In genomic region chr3:152096280-152096679, GRCh38 we compare ENCODE assay signal across 18 cellular contexts.
"Had no signal": no experiment of that assay in that cellular context is flagged by ENCODE, and none has a peak within 500 bp of the region (broad histone marks: within the 10 kb centered on the region; RNA-seq: fewer than 3 reads in every experiment).

No MANE protein-coding gene starts in this region.

- H3K36me3 Mint-ChIP-seq: brain had no signal

- DNase-seq: activated CD4-positive, alpha-beta T cell treated with anti-CD3 and anti-CD28 coated beads, Interleukin-2, amount 10 ng/mL, durations not matched to agents 24 days and 14 days; activated CD4-positive, CD25-positive, alpha-beta regulatory T cell; activated CD8-positive, alpha-beta T cell treated with anti-CD3 and anti-CD28 coated beads, Interleukin-2, amount 10 ng/mL, durations not matched to agents 7 days and 5 days; activated naive CD4-positive, alpha-beta T cell treated with anti-CD3 and anti-CD28 coated beads for 36 hours; activated T-cell treated with anti-CD3 and anti-CD28 coated beads, Interleukin-2, amount 50 U/mL, for 24 hours; central memory CD4-positive, alpha-beta T cell; endodermal cell; foreskin melanocyte; head of caudate nucleus; left lung; midbrain; right cardiac atrium; stimulated activated CD4-positive, alpha-beta T cell treated with anti-CD3 and anti-CD28 coated beads, Interleukin-4, amount 100 ng/mL, for 1 hour; stimulated activated naive CD8-positive, alpha-beta T cell treated with anti-CD3 and anti-CD28 coated beads, Interleukin-15, amount 100 ng/mL, for 72 hours had no signal

- H3K27ac Mint-ChIP-seq: activated CD4-positive, alpha-beta T cell treated with anti-CD3 and anti-CD28 coated beads, Interleukin-2, amount 10 ng/mL, durations not matched to agents 24 days and 14 days; activated CD8-positive, alpha-beta T cell treated with anti-CD3 and anti-CD28 coated beads, Interleukin-2, amount 10 ng/mL, durations not matched to agents 7 days and 5 days; activated naive CD4-positive, alpha-beta T cell treated with anti-CD3 and anti-CD28 coated beads for 36 hours; activated T-cell treated with anti-CD3 and anti-CD28 coated beads, Interleukin-2, amount 50 U/mL, for 24 hours; activated T-helper 2 cell treated with anti-CD3 and anti-CD28 coated beads, Interferon-gamma antibody, Interleukin-2, Interleukin-4, amounts not matched to agents 10 μg/mL and 5 μg/mL and 100 μg/mL, durations not matched to agents 14 hours and 24 hours and 36 hours; brain; endodermal cell; stimulated activated naive CD8-positive, alpha-beta T cell treated with anti-CD3 and anti-CD28 coated beads, Interleukin-15, amount 100 ng/mL, for 72 hours; T-helper 2 cell treated with Interferon-gamma antibody and Interleukin-4, amounts not matched to agents 5 μg/mL and 100 μg/mL, for 36 hours had no signal

- H3K4me3 Mint-ChIP-seq: activated CD4-positive, alpha-beta T cell treated with anti-CD3 and anti-CD28 coated beads, Interleukin-2, amount 10 ng/mL, durations not matched to agents 24 days and 14 days; activated CD8-positive, alpha-beta T cell treated with anti-CD3 and anti-CD28 coated beads, Interleukin-2, amount 10 ng/mL, durations not matched to agents 7 days and 5 days; activated naive CD4-positive, alpha-beta T cell treated with anti-CD3 and anti-CD28 coated beads for 36 hours; activated T-cell treated with anti-CD3 and anti-CD28 coated beads, Interleukin-2, amount 50 U/mL, for 24 hours; brain; endodermal cell; stimulated activated naive CD8-positive, alpha-beta T cell treated with anti-CD3 and anti-CD28 coated beads, Interleukin-15, amount 100 ng/mL, for 72 hours; T-helper 2 cell treated with Interferon-gamma antibody and Interleukin-4, amounts not matched to agents 5 μg/mL and 100 μg/mL, for 36 hours had no signal

- H3K27me3 ChIP-seq: left lung had no signal

- H3K27me3 Mint-ChIP-seq: activated T-cell treated with anti-CD3 and anti-CD28 coated beads, Interleukin-2, amount 50 U/mL, for 24 hours; stimulated activated naive CD8-positive, alpha-beta T cell treated with anti-CD3 and anti-CD28 coated beads, Interleukin-15, amount 100 ng/mL, for 72 hours had no signal

- H3K36me3 ChIP-seq: left lung had no signal

- H3K9me3 ChIP-seq: left lung had no signal

- H3K9me3 Mint-ChIP-seq: activated CD4-positive, alpha-beta T cell treated with anti-CD3 and anti-CD28 coated beads, Interleukin-2, amount 10 ng/mL, durations not matched to agents 24 days and 14 days; activated T-cell treated with anti-CD3 and anti-CD28 coated beads, Interleukin-2, amount 50 U/mL, for 24 hours; activated T-helper 2 cell treated with anti-CD3 and anti-CD28 coated beads, Interferon-gamma antibody, Interleukin-2, Interleukin-4, amounts not matched to agents 10 μg/mL and 5 μg/mL and 100 μg/mL, durations not matched to agents 14 hours and 24 hours and 36 hours; endodermal cell; stimulated activated naive CD8-positive, alpha-beta T cell treated with anti-CD3 and anti-CD28 coated beads, Interleukin-15, amount 100 ng/mL, for 72 hours; T-helper 2 cell treated with Interferon-gamma antibody and Interleukin-4, amounts not matched to agents 5 μg/mL and 100 μg/mL, for 36 hours had no signal

- ATAC-seq: activated CD8-positive, alpha-beta T cell treated with anti-CD3 and anti-CD28 coated beads, Interleukin-2, amount 10 ng/mL, durations not matched to agents 7 days and 5 days; left lung; right cardiac atrium; stimulated activated naive CD8-positive, alpha-beta T cell treated with anti-CD3 and anti-CD28 coated beads, Interleukin-15, amount 100 ng/mL, for 72 hours had no signal

- H3K4me3 ChIP-seq: left lung, smooth muscle cell had no signal

- H3K4me1 ChIP-seq: left lung had no signal

- H3K4me1 Mint-ChIP-seq: brain had no signal

- H3K27ac ChIP-seq: left lung had no signal
